ENCODE assay signal across 1 cellular context in the genomic region with DNA sequence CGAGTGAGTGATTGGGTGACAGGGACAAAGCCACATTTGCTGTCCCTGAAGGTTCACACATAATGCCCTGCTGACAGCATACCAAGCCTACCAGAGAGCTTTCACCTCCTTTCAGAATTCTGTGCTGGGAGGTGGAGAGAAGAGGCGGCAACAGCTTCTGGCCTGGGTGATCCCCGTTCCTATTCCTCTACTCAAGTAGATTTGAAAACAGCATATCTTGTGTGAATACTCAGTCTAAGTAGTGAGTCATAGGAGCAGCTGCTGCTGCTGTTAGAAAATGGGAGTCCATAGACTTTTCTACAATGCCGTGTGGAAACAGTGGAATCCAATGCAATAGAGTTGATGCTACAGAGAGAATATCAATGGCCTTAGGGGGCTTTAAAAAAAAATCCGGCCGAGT.
TF ChIP-seq lines count a peak whose summit lies in the region.

No MANE protein-coding gene starts in this region.

TF ChIP-seq in WTC11, 78 proteins besides CTCF, POLR2A, EP300 and RAD21 (continued from another document):
- TF ChIP-seq, protein P1, sequence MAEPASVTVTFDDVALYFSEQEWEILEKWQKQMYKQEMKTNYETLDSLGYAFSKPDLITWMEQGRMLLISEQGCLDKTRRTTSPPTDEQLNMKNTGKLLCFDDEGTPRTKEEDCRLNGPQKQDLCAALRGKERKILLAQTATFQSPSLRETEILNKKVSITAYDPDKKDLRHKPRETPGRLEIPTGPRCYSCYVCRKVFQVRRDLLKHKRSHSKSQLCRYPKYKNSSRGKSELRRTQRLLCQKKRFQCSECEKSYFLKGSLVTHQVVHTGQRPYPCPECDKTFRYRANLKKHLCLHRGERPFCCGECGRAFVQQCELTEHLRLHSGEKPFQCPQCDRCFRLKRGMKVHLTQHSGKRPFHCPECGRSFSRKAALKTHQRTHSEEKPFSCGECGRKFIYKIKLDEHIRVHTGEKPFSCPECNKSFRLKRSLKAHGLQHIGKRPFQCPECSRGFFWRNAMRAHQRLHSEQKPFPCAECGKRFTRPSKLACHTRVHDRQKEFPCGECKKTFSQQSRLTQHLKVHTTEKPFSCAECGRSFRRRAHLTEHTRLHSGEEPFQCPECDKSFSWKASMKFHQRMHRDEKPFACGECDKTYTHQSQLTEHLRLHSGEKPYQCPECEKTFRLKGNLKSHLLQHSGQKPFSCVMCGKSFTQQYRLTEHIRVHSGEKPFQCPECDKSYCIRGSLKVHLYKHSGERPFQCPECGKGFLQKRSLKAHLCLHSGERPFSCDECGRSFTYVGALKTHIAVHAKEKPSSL (CRISPR knock-in tag; conservative IDR thresholded peaks at IDR 0.05): no peak
- TF ChIP-seq, protein P2, sequence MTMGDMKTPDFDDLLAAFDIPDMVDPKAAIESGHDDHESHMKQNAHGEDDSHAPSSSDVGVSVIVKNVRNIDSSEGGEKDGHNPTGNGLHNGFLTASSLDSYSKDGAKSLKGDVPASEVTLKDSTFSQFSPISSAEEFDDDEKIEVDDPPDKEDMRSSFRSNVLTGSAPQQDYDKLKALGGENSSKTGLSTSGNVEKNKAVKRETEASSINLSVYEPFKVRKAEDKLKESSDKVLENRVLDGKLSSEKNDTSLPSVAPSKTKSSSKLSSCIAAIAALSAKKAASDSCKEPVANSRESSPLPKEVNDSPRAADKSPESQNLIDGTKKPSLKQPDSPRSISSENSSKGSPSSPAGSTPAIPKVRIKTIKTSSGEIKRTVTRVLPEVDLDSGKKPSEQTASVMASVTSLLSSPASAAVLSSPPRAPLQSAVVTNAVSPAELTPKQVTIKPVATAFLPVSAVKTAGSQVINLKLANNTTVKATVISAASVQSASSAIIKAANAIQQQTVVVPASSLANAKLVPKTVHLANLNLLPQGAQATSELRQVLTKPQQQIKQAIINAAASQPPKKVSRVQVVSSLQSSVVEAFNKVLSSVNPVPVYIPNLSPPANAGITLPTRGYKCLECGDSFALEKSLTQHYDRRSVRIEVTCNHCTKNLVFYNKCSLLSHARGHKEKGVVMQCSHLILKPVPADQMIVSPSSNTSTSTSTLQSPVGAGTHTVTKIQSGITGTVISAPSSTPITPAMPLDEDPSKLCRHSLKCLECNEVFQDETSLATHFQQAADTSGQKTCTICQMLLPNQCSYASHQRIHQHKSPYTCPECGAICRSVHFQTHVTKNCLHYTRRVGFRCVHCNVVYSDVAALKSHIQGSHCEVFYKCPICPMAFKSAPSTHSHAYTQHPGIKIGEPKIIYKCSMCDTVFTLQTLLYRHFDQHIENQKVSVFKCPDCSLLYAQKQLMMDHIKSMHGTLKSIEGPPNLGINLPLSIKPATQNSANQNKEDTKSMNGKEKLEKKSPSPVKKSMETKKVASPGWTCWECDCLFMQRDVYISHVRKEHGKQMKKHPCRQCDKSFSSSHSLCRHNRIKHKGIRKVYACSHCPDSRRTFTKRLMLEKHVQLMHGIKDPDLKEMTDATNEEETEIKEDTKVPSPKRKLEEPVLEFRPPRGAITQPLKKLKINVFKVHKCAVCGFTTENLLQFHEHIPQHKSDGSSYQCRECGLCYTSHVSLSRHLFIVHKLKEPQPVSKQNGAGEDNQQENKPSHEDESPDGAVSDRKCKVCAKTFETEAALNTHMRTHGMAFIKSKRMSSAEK (CRISPR knock-in tag; IDR thresholded peaks at IDR 0.05; ENCODE audit: borderline replicate concordance): no peak
- TF ChIP-seq NFYB (CRISPR knock-in tag; conservative IDR thresholded peaks at IDR 0.05; ENCODE audit: low read depth) (no peak), RELA (CRISPR knock-in tag; IDR thresholded peaks at IDR 0.05; ENCODE audit: borderline replicate concordance) (no peak)
